ENCODE assay signal across 8 cellular contexts in genomic region chr18:13222371-13223281, GRCh38. TPM values are rescaled to one million over a fixed set of nuclear protein-coding genes. Genes with fewer than 3 reads are reported as not detected.
DNase-seq lines count a peak whose midpoint lies in the region; ATAC-seq and TF ChIP-seq lines count a peak whose summit lies in the region.

No MANE protein-coding gene starts in this region.

- no peaks in the 10 kb centered on the region for H3K36me3 ChIP-seq in CD4-positive, CD25-positive, alpha-beta regulatory T cell (ENCODE audit: control insufficient read depth, insufficient read depth, low read length)
- H3K36me3 ChIP-seq in CD4-positive, alpha-beta memory T cell (ENCODE audit: insufficient read depth, low read length): no peaks in the 10 kb centered on the region
- H3K36me3 ChIP-seq in SJCRH30: no peaks in the 10 kb centered on the region

- no peak overlapping the region for H3K4me3 ChIP-seq in CD4-positive, CD25-positive, alpha-beta regulatory T cell (ENCODE audit: low read depth, low read length)
- H3K4me3 ChIP-seq in CD4-positive, alpha-beta memory T cell (ENCODE audit: low read length in 2 of 2): no peak overlapping the region
- H3K4me3 ChIP-seq in SJCRH30: no peak overlapping the region

- TF ChIP-seq CTCF in endothelial cell (IDR thresholded peaks at IDR 0.05; ENCODE audit: unreplicated experiment): no peak
- TF ChIP-seq CTCF in neural crest cell (conservative IDR thresholded peaks at IDR 0.05): no peak

- peak overlapping the region in 2 of 3 donors; percentile 39 to 59 for H3K27ac Mint-ChIP-seq in CD4-positive, CD25-positive, alpha-beta regulatory T cell
- peak overlapping the region; percentile 43 for H3K27ac Mint-ChIP-seq in endothelial cell (ENCODE audit: unreplicated experiment)
- no peak overlapping the region for H3K27ac Mint-ChIP-seq in neural crest cell (ENCODE audit: unreplicated experiment)
- peak overlapping the region in 1 of 7 donors; percentile 48 for H3K27ac Mint-ChIP-seq in CD4-positive, alpha-beta memory T cell
- H3K27ac Mint-ChIP-seq in activated T-helper 17 cell treated with anti-CD3 and anti-CD28 coated beads, Interleukin-2, amount 50 U/mL, for 72 hours: no peak overlapping the region

- POLR2A ChIA-PET in CD4-positive, alpha-beta memory T cell (lab: Charles Lee; ENCODE audit: partially characterized antibody): no interaction called here

- H3K27me3 Mint-ChIP-seq in CD4-positive, CD25-positive, alpha-beta regulatory T cell: no peaks in the 10 kb centered on the region
- H3K27me3 Mint-ChIP-seq in endothelial cell (ENCODE audit: unreplicated experiment): peaks cover 3% of the 10 kb centered on the region
- peaks cover 51% of the 10 kb centered on the region for H3K27me3 Mint-ChIP-seq in neural crest cell (ENCODE audit: low read depth)
- H3K27me3 Mint-ChIP-seq in CD4-positive, alpha-beta memory T cell: peaks cover 0 to 19% of the 10 kb centered on the region in 2 donors
- H3K27me3 Mint-ChIP-seq in activated T-helper 17 cell treated with anti-CD3 and anti-CD28 coated beads, Interleukin-2, amount 50 U/mL, for 72 hours: peaks cover 6% of the 10 kb centered on the region

- peaks cover 15% of the 10 kb centered on the region for H3K4me1 ChIP-seq in CD4-positive, CD25-positive, alpha-beta regulatory T cell (ENCODE audit: control insufficient read depth, insufficient read depth, low read length, poor library complexity, severe bottlenecking)
- peaks cover 12% of the 10 kb centered on the region for H3K4me1 ChIP-seq in CD4-positive, alpha-beta memory T cell (ENCODE audit: insufficient read depth, low read length)
- H3K4me1 ChIP-seq in SJCRH30: no peaks in the 10 kb centered on the region

- no peaks in the 10 kb centered on the region for H3K9me3 ChIP-seq in CD4-positive, CD25-positive, alpha-beta regulatory T cell (ENCODE audit: control insufficient read depth in 2 of 2, low read length in 2 of 2)
- H3K9me3 ChIP-seq in CD4-positive, alpha-beta memory T cell (ENCODE audit: control insufficient read depth in 1 of 2, low read length in 2 of 2): no peaks in the 10 kb centered on the region
- no peaks in the 10 kb centered on the region for H3K9me3 ChIP-seq in SJCRH30 (replicated peaks)

- intact Hi-C loops in CD4-positive, alpha-beta memory T cell (cut with micrococcal nuclease): no loop called here

- H3K4me3 Mint-ChIP-seq in CD4-positive, CD25-positive, alpha-beta regulatory T cell: peak overlapping the region in 1 of 4 donors; percentile 56
- peak overlapping the region; percentile 22 for H3K4me3 Mint-ChIP-seq in endothelial cell (ENCODE audit: unreplicated experiment)
- H3K4me3 Mint-ChIP-seq in neural crest cell: peak overlapping the region; percentile 3
- no peak overlapping the region for H3K4me3 Mint-ChIP-seq in CD4-positive, alpha-beta memory T cell
- H3K4me3 Mint-ChIP-seq in activated T-helper 17 cell treated with anti-CD3 and anti-CD28 coated beads, Interleukin-2, amount 50 U/mL, for 72 hours: no peak overlapping the region

- DNase-seq in CD4-positive, CD25-positive, alpha-beta regulatory T cell: no peak
- DNase-seq in NCI-H2196 (lab: John Stamatoyannopoulos, UW; ENCODE audit: unreplicated experiment) (peak; percentile 83), endothelial cell (ENCODE audit: low spot score) (no peak), neural crest cell (ENCODE audit: low read depth, low spot score) (no peak), SJCRH30 (no peak)
- DNase-seq in CD4-positive, alpha-beta memory T cell: no peak

- H3K36me3 Mint-ChIP-seq in CD4-positive, CD25-positive, alpha-beta regulatory T cell: no peaks in the 10 kb centered on the region
- H3K36me3 Mint-ChIP-seq in endothelial cell (ENCODE audit: low read depth, unreplicated experiment): peaks cover 9% of the 10 kb centered on the region
- no peaks in the 10 kb centered on the region for H3K36me3 Mint-ChIP-seq in neural crest cell (ENCODE audit: low read depth)
- no peaks in the 10 kb centered on the region for H3K36me3 Mint-ChIP-seq in CD4-positive, alpha-beta memory T cell
- H3K36me3 Mint-ChIP-seq in activated T-helper 17 cell treated with anti-CD3 and anti-CD28 coated beads, Interleukin-2, amount 50 U/mL, for 72 hours (ENCODE audit: low read depth): no peaks in the 10 kb centered on the region

- H3K9me3 Mint-ChIP-seq in CD4-positive, CD25-positive, alpha-beta regulatory T cell: no peaks in the 10 kb centered on the region
- H3K9me3 Mint-ChIP-seq in endothelial cell (ENCODE audit: unreplicated experiment): no peaks in the 10 kb centered on the region
- H3K9me3 Mint-ChIP-seq in neural crest cell: no peaks in the 10 kb centered on the region
- H3K9me3 Mint-ChIP-seq in CD4-positive, alpha-beta memory T cell: no peaks in the 10 kb centered on the region
- H3K9me3 Mint-ChIP-seq in activated T-helper 17 cell treated with anti-CD3 and anti-CD28 coated beads, Interleukin-2, amount 50 U/mL, for 72 hours: no peaks in the 10 kb centered on the region

- no peak overlapping the region for H3K27ac ChIP-seq in CD4-positive, CD25-positive, alpha-beta regulatory T cell (ENCODE audit: insufficient read depth, low read length, poor library complexity, severe bottlenecking)
- no peak overlapping the region for H3K27ac ChIP-seq in CD4-positive, alpha-beta memory T cell (ENCODE audit: low read depth, low read length)
- no peak overlapping the region for H3K27ac ChIP-seq in SJCRH30

- ATAC-seq in CD4-positive, CD25-positive, alpha-beta regulatory T cell (ENCODE audit: low read depth in 2 of 2): no peak
- ATAC-seq in HG02970 (IDR thresholded peaks at IDR 0.05; ENCODE audit: low FRiP score, unreplicated experiment): no peak
- ATAC-seq in activated T-helper 17 cell treated with anti-CD3 and anti-CD28 coated beads, Interleukin-2, amount 50 U/mL, for 72 hours (replicated peaks): no peak

- H3K4me1 Mint-ChIP-seq in CD4-positive, CD25-positive, alpha-beta regulatory T cell: peaks cover 0 to 34% (median 17%) of the 10 kb centered on the region in 4 donors
- H3K4me1 Mint-ChIP-seq in endothelial cell (ENCODE audit: unreplicated experiment) (peaks cover 43% of the 10 kb centered on the region), neural crest cell (peaks cover 21% of the 10 kb centered on the region)
- peaks cover 6 to 23% (median 14%) of the 10 kb centered on the region in 4 donors for H3K4me1 Mint-ChIP-seq in CD4-positive, alpha-beta memory T cell
- peaks cover 13% of the 10 kb centered on the region for H3K4me1 Mint-ChIP-seq in activated T-helper 17 cell treated with anti-CD3 and anti-CD28 coated beads, Interleukin-2, amount 50 U/mL, for 72 hours

- no peaks in the 10 kb centered on the region for H3K27me3 ChIP-seq in CD4-positive, CD25-positive, alpha-beta regulatory T cell (ENCODE audit: control insufficient read depth, insufficient read depth, low read length)
- H3K27me3 ChIP-seq in CD4-positive, alpha-beta memory T cell (ENCODE audit: insufficient read depth, low read length): no peaks in the 10 kb centered on the region
- no peaks in the 10 kb centered on the region for H3K27me3 ChIP-seq in SJCRH30

- CTCF ChIA-PET in CD4-positive, alpha-beta memory T cell (lab: Charles Lee; ENCODE audit: partially characterized antibody): no interaction called here

RNA-seq across cellular contexts. Expression of gene LDLRAD4, which starts 4.1 kb away (rescaled TPM):
- 207 TPM for total RNA-seq in CD4-positive, CD25-positive, alpha-beta regulatory T cell
- 10 to 100 TPM; 42.4 to 58.7 (median 48.6) TPM for polyA plus RNA-seq in CD4-positive, CD25-positive, alpha-beta regulatory T cell
- 34.1 TPM for total RNA-seq in endothelial cell (ENCODE audit: unreplicated experiment)
- total RNA-seq in neural crest cell: 1.4 and 1.7 TPM in 2 replicates
- 10 to 100 TPM; 51.9 to 63.0 TPM for total RNA-seq in CD4-positive, alpha-beta memory T cell
- polyA plus RNA-seq in CD4-positive, alpha-beta memory T cell: 10 to 100 TPM; 17.4 to 21.2 TPM
- total RNA-seq in SJCRH30 (2014; rRNA removed; shearing (Covaris generic)): 0.26 and 0.43 TPM in 2 replicates
- total RNA-seq in activated T-helper 17 cell treated with anti-CD3 and anti-CD28 coated beads, Interleukin-2, amount 50 U/mL, for 72 hours: 10 to 100 TPM; 52.0 to 54.8 TPM

Comparison
In these comparisons a context has a peak if more than half of its experiments do, and no peak if none do; other contexts are left out.
1. H3K27ac Mint-ChIP-seq: peak in CD4-positive, CD25-positive, alpha-beta regulatory T cell (2 of 3) and endothelial cell (single experiment); none in neural crest cell (single experiment) and activated T-helper 17 cell treated with anti-CD3 and anti-CD28 coated beads, Interleukin-2, amount 50 U/mL, for 72 hours (single experiment).
2. H3K4me3 Mint-ChIP-seq: peak in endothelial cell (single experiment) and neural crest cell (single experiment); none in CD4-positive, alpha-beta memory T cell (0 of 8) and activated T-helper 17 cell treated with anti-CD3 and anti-CD28 coated beads, Interleukin-2, amount 50 U/mL, for 72 hours (single experiment).
3. RNA of gene LDLRAD4, which starts 4.1 kb away (total RNA-seq): 207 TPM in CD4-positive, CD25-positive, alpha-beta regulatory T cell (single experiment), 51.9 to 63.0 TPM in CD4-positive, alpha-beta memory T cell, 52.0 to 54.8 TPM in activated T-helper 17 cell treated with anti-CD3 and anti-CD28 coated beads, Interleukin-2, amount 50 U/mL, for 72 hours and 34.1 TPM in endothelial cell (single experiment); 1.4 to 1.7 TPM in neural crest cell and 0.26 to 0.43 TPM in SJCRH30; every median in the first group is over 10 times any median in the second.